Comparison of ENCODE assay signal across 15 cellular contexts in genomic region chr10:15485684-15486316, GRCh38.
DNase-seq lines count a peak whose midpoint lies in the region; ATAC-seq and TF ChIP-seq lines count a peak whose summit lies in the region.
"Had no signal": no experiment of that assay in that cellular context is flagged by ENCODE, and none has a peak within 500 bp of the region (broad histone marks: within the 10 kb centered on the region; RNA-seq: fewer than 3 reads in every experiment).

No MANE protein-coding gene starts in this region.

- intact Hi-C loops in PC-3 (cut with micrococcal nuclease), result no loop called here

- H3K27me3 ChIP-seq in MG63, result no peaks in the 10 kb centered on the region
- no peaks in the 10 kb centered on the region for H3K27me3 ChIP-seq in lung (ENCODE audit: control insufficient read depth, insufficient read depth)
- peaks cover 24% of the 10 kb centered on the region; the same call in 1 of the 2 replicates for H3K27me3 ChIP-seq in PC-3 (ENCODE audit: low read length)

- peak; percentile 88 for DNase-seq in AG10803 (ENCODE audit: low read depth)
- DNase-seq in MG63, result peak; percentile 83
- DNase-seq in dedifferentiated amniotic fluid mesenchymal stem cell (ENCODE audit: extremely low spot score), result peak; percentile 91
- DNase-seq in lung (ENCODE audit: low spot score), result peak; percentile 32
- DNase-seq in effector CD8-positive, alpha-beta T cell (lab: John Stamatoyannopoulos, UW), result no peak
- no peak for DNase-seq in activated CD4-positive, alpha-beta T cell treated with anti-CD3 and anti-CD28 coated beads for 1 hour
- no peak for DNase-seq in PC-3
- DNase-seq in LoVo (ENCODE audit: low spot score), result no peak
- DNase-seq: activated naive CD8-positive, alpha-beta T cell treated with anti-CD3 and anti-CD28 coated beads for 36 hours; dorsolateral prefrontal cortex; foreskin melanocyte; NCI-H1048; NCI-H345; SK-N-SH; WERI-Rb-1 had no signal

- no TSS peak for BruUV-seq in PC-3 (replicated peaks; lab: Mats Ljungman, UMichigan)

- ATAC-seq in lung (ENCODE audit: insufficient read depth, low FRiP score), result no peak
- no peak for ATAC-seq in PC-3

- H3K4me3 ChIP-seq in AG10803 (ENCODE audit: low read length) (no peak overlapping the region), MG63 (no peak overlapping the region), lung (no peak overlapping the region), PC-3 (ENCODE audit: low read length) (no peak overlapping the region)
- H3K4me3 ChIP-seq: dorsolateral prefrontal cortex had no signal

- POLR2A ChIA-PET in PC-3 (lab: Charles Lee; ENCODE audit: unreplicated experiment), result no interaction called here

- no peaks in the 10 kb centered on the region for H4K20me1 ChIP-seq in PC-3 (ENCODE audit: low read length)

- no peaks in the 10 kb centered on the region for H3K9me2 ChIP-seq in PC-3 (replicated peaks; ENCODE audit: low read length)
- H3K9me2 ChIP-seq: SK-N-SH had no signal

- no peaks in the 10 kb centered on the region for H3K79me2 ChIP-seq in PC-3 (ENCODE audit: low read length)

- H3K9me3 ChIP-seq in MG63 (no peaks in the 10 kb centered on the region), lung (ENCODE audit: control insufficient read depth in 2 of 2, insufficient read depth in 1 of 2, low read length in 1 of 2) (peaks cover 0 to 2% of the 10 kb centered on the region in 2 donors), PC-3 (ENCODE audit: low read length) (no peaks in the 10 kb centered on the region)
- H3K9me3 ChIP-seq: SK-N-SH had no signal

- WGBS in lung, 2 donors, result 44 to 57% methylated on average over 5 of the region's 5 CpGs

- H3K4me1 ChIP-seq in lung (ENCODE audit: control insufficient read depth in 2 of 2, insufficient read depth in 2 of 2, low read length in 2 of 2), result peaks cover 0 to 2% of the 10 kb centered on the region in 2 donors
- no peaks in the 10 kb centered on the region for H3K4me1 ChIP-seq in PC-3 (ENCODE audit: insufficient read depth, low read length)

- TF ChIP-seq CTCF in AG10803 (conservative IDR thresholded peaks at IDR 0.05; ENCODE audit: low read length) (no peak), lung (IDR thresholded peaks at IDR 0.05; ENCODE audit: control extremely low read depth, extremely low read depth) (no peak), PC-3 (conservative IDR thresholded peaks at IDR 0.05; ENCODE audit: low read depth, low read length) (no peak)

- no peak overlapping the region for H3K27ac ChIP-seq in lung (ENCODE audit: low read depth in 1 of 2, low read length in 1 of 2)
- H3K27ac ChIP-seq in PC-3 (ENCODE audit: low read length), result no peak overlapping the region
- H3K27ac ChIP-seq: dorsolateral prefrontal cortex, WERI-Rb-1 had no signal

- H3K9ac ChIP-seq in PC-3 (ENCODE audit: low read length), result no peak overlapping the region
- H3K9ac ChIP-seq: SK-N-SH had no signal

- CTCF ChIA-PET in PC-3 (lab: Charles Lee), result no interaction called here

- H3F3A ChIP-seq in PC-3 (ENCODE audit: low read length, unreplicated experiment), result no peaks in the 10 kb centered on the region

- no peak overlapping the region for H3K4me2 ChIP-seq in PC-3 (ENCODE audit: low read length)
- H3K4me2 ChIP-seq: SK-N-SH had no signal

- H3K36me3 ChIP-seq in MG63 (no peaks in the 10 kb centered on the region), lung (ENCODE audit: control insufficient read depth in 2 of 2, insufficient read depth in 2 of 2, low read length in 2 of 2) (no peaks in the 10 kb centered on the region), PC-3 (ENCODE audit: low read depth, low read length) (no peaks in the 10 kb centered on the region)
- H3K36me3 ChIP-seq: WERI-Rb-1 had no signal

- H2AFZ ChIP-seq in PC-3 (ENCODE audit: low read length), result no peak overlapping the region

Comparison
In these comparisons a context has a peak if more than half of its experiments do, and no peak if none do; other contexts are left out.
1. DNase-seq: peak in AG10803 (single experiment), MG63 (single experiment), dedifferentiated amniotic fluid mesenchymal stem cell (single experiment) and lung (single experiment); none in effector CD8-positive, alpha-beta T cell (single experiment), activated CD4-positive, alpha-beta T cell treated with anti-CD3 and anti-CD28 coated beads for 1 hour (single experiment), PC-3 (single experiment) and LoVo (single experiment).